In the genomic region with DNA sequence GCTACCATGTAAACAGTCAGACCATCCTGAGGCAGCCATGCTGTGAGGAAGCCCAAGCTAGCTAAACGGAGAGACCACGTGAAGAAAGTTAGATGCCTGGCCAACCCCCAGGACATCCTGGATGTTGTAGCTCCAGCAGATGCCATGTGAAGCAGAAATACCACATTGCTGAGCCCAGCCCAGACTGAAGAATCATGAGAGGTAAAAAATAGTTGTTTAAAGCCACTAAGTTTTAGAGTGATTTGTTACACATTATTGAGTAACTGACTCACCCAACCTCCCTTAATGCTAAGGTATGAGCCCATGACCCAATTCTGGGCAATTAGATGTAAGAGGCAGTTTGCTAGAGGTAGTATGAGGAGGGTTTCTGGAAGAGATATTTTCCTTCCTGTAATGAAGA, we compare ENCODE assay signal across 16 cellular contexts.
A peak's percentile ranks its signal among the peaks of the same experiment; 100 is the strongest.
DNase-seq lines count a peak whose midpoint lies in the region; TF ChIP-seq lines count a peak whose summit lies in the region.
"Had no signal": no experiment of that assay in that cellular context is flagged by ENCODE, and none has a peak within 500 bp of the region (broad histone marks: within the 10 kb centered on the region; RNA-seq: fewer than 3 reads in every experiment).

No MANE protein-coding gene starts in this region.

- in situ Hi-C loops in ACHN (cut with HindIII; ENCODE audit: low pct_ligation_motif_present, low pct_unique_long_range_greater_than_20kb, low sequenced_read_pairs): no loop called here

- DNase-seq in ACHN (peak; percentile 21), M059J (ENCODE audit: low read depth) (peak; percentile 15), kidney tubule cell (ENCODE audit: low spot score) (peak; percentile 81), head of caudate nucleus (no peak), dorsolateral prefrontal cortex (no peak), NAMALWA (ENCODE audit: low spot score) (no peak)
- DNase-seq: 8988T; C1 segment of cervical spinal cord; Caco-2; CD4-positive, alpha-beta memory T cell; DMS153; DND-41; GOT3; HFFc6 had no signal

- no peaks in the 10 kb centered on the region for H3K27me3 ChIP-seq in dorsolateral prefrontal cortex

- intact Hi-C loops in head of caudate nucleus (cut with DNase I) (no loop called here), dorsolateral prefrontal cortex (cut with DNase I) (no loop called here)

- H3K4me3 ChIP-seq in dorsolateral prefrontal cortex: no peak overlapping the region
- H3K4me3 ChIP-seq: A549, HAP-1 had no signal

- no peak for TF ChIP-seq CTCF in dorsolateral prefrontal cortex (IDR thresholded peaks at IDR 0.05 in 54 of 56, conservative IDR thresholded peaks at IDR 0.05 in 2 of 56; ENCODE audit: low read depth in 1 of 56, partially characterized antibody in 56 of 56)

- H3K27ac ChIP-seq in dorsolateral prefrontal cortex: no peak overlapping the region
- H3K27ac ChIP-seq: A549 had no signal

Comparison
In these comparisons a context has a peak if more than half of its experiments do, and no peak if none do; other contexts are left out.
1. DNase-seq: peak in ACHN (single experiment), M059J (single experiment) and kidney tubule cell (single experiment); none in head of caudate nucleus (0 of 42), dorsolateral prefrontal cortex (0 of 10) and NAMALWA (single experiment).